1 cellular context compared by ENCODE assay signal in genomic region chr16:73037845-73038570, GRCh38.
A peak's percentile ranks its signal among the peaks of the same experiment; 100 is the strongest.
TF ChIP-seq lines count a peak whose summit lies in the region.

No MANE protein-coding gene starts in this region.

TF ChIP-seq in HepG2, 621 proteins besides CTCF, POLR2A, EP300 and RAD21 (continued from another document and continues in another):
- TF ChIP-seq ZBTB40 (IDR thresholded peaks at IDR 0.05) (no peak), ZBTB40 (CRISPR knock-in tag; IDR thresholded peaks at IDR 0.05) (peak; percentile 31; the same call in 1 of the 2 replicates), ZNF101 (CRISPR knock-in tag; IDR thresholded peaks at IDR 0.05; ENCODE audit: borderline replicate concordance, low read depth) (no peak), CREB1 (IDR thresholded peaks at IDR 0.05) (peak; percentile 77), CREB1 (CRISPR knock-in tag; IDR thresholded peaks at IDR 0.05) (peak; percentile 55), NCOA1 (CRISPR knock-in tag; IDR thresholded peaks at IDR 0.05) (no peak), ZMAT3 (CRISPR knock-in tag; conservative IDR thresholded peaks at IDR 0.05) (no peak), TGIF2 (CRISPR knock-in tag; IDR thresholded peaks at IDR 0.05) (peak; percentile 49; the same call in 1 of the 2 replicates), NCOA2 (CRISPR knock-in tag; IDR thresholded peaks at IDR 0.05) (peak; percentile 91), GABPA (IDR thresholded peaks at IDR 0.05; ENCODE audit: low read depth, low read length) (no peak), GABPA (CRISPR knock-in tag; IDR thresholded peaks at IDR 0.05; ENCODE audit: low read depth) (no peak), IRX3 (CRISPR knock-in tag; IDR thresholded peaks at IDR 0.05; ENCODE audit: borderline replicate concordance, low read depth) (no peak), YY1 (IDR thresholded peaks at IDR 0.05; ENCODE audit: insufficient read depth, insufficient replicate concordance, low read depth, low read length) (no peak), PCBP2 (optimal IDR thresholded peaks at IDR 0.05; ENCODE audit: low read depth, low read length, poor library complexity, severe bottlenecking) (no peak), KLF11 (CRISPR knock-in tag; IDR thresholded peaks at IDR 0.05) (no peak), SP1 (IDR thresholded peaks at IDR 0.05) (no peak), SP1 (CRISPR knock-in tag; IDR thresholded peaks at IDR 0.05) (no peak), ZMYM3 (CRISPR knock-in tag; IDR thresholded peaks at IDR 0.05) (peak; percentile 84), THAP11 (CRISPR knock-in tag; IDR thresholded peaks at IDR 0.05) (peak; percentile 37; the same call in 1 of the 2 replicates), REPIN1 (CRISPR knock-in tag; IDR thresholded peaks at IDR 0.05; ENCODE audit: borderline replicate concordance, low read depth) (peak; percentile 82; the same call in 1 of the 2 replicates), ZNF720 (CRISPR knock-in tag; IDR thresholded peaks at IDR 0.05) (no peak), ZNF292 (CRISPR knock-in tag; IDR thresholded peaks at IDR 0.05; ENCODE audit: borderline replicate concordance, low read depth) (peak; percentile 72; the same call in 1 of the 2 replicates), BRD4 (CRISPR knock-in tag; IDR thresholded peaks at IDR 0.05) (no peak), SNAPC5 (CRISPR knock-in tag; IDR thresholded peaks at IDR 0.05; ENCODE audit: borderline replicate concordance) (no peak), ZNF546 (CRISPR knock-in tag; conservative IDR thresholded peaks at IDR 0.05) (no peak), ZNF430 (CRISPR knock-in tag; IDR thresholded peaks at IDR 0.05) (peak; percentile 66; the same call in 1 of the 2 replicates), ZNF646 (CRISPR knock-in tag; IDR thresholded peaks at IDR 0.05) (no peak), ZNF879 (CRISPR knock-in tag; IDR thresholded peaks at IDR 0.05) (no peak; the same call in 1 of the 2 replicates), ZNF17 (CRISPR knock-in tag; IDR thresholded peaks at IDR 0.05) (no peak), ETV6 (CRISPR knock-in tag; conservative IDR thresholded peaks at IDR 0.05) (0 out of 2 replicates have a peak, but pooled peaks have one; percentile 77), ZNF790 (CRISPR knock-in tag; IDR thresholded peaks at IDR 0.05; ENCODE audit: borderline replicate concordance) (no peak), ZNF3 (CRISPR knock-in tag; IDR thresholded peaks at IDR 0.05) (no peak), ZNF652 (CRISPR knock-in tag; IDR thresholded peaks at IDR 0.05; ENCODE audit: borderline replicate concordance, low read depth) (no peak), NFE2L2 (IDR thresholded peaks at IDR 0.05; ENCODE audit: low read length) (no peak)
- TF ChIP-seq, protein P1, sequence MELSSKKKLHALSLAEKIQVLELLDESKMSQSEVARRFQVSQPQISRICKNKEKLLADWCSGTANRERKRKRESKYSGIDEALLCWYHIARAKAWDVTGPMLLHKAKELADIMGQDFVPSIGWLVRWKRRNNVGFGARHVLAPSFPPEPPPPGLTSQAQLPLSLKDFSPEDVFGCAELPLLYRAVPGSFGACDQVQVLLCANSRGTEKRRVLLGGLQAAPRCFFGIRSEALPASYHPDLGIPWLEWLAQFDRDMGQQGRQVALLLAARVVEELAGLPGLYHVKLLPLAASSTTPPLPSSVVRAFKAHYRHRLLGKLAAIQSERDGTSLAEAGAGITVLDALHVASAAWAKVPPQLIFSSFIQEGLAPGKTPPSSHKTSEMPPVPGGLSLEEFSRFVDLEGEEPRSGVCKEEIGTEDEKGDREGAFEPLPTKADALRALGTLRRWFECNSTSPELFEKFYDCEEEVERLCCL (CRISPR knock-in tag; IDR thresholded peaks at IDR 0.05; ENCODE audit: borderline replicate concordance), result no peak
- TF ChIP-seq, protein P2, sequence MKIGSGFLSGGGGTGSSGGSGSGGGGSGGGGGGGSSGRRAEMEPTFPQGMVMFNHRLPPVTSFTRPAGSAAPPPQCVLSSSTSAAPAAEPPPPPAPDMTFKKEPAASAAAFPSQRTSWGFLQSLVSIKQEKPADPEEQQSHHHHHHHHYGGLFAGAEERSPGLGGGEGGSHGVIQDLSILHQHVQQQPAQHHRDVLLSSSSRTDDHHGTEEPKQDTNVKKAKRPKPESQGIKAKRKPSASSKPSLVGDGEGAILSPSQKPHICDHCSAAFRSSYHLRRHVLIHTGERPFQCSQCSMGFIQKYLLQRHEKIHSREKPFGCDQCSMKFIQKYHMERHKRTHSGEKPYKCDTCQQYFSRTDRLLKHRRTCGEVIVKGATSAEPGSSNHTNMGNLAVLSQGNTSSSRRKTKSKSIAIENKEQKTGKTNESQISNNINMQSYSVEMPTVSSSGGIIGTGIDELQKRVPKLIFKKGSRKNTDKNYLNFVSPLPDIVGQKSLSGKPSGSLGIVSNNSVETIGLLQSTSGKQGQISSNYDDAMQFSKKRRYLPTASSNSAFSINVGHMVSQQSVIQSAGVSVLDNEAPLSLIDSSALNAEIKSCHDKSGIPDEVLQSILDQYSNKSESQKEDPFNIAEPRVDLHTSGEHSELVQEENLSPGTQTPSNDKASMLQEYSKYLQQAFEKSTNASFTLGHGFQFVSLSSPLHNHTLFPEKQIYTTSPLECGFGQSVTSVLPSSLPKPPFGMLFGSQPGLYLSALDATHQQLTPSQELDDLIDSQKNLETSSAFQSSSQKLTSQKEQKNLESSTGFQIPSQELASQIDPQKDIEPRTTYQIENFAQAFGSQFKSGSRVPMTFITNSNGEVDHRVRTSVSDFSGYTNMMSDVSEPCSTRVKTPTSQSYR (CRISPR knock-in tag; IDR thresholded peaks at IDR 0.05; ENCODE audit: borderline replicate concordance), result peak; percentile 80
- TF ChIP-seq, protein P3, sequence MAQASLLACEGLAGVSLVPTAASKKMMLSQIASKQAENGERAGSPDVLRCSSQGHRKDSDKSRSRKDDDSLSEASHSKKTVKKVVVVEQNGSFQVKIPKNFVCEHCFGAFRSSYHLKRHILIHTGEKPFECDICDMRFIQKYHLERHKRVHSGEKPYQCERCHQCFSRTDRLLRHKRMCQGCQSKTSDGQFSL (CRISPR knock-in tag; IDR thresholded peaks at IDR 0.05), result peak; percentile 79
- TF ChIP-seq, protein P4, sequence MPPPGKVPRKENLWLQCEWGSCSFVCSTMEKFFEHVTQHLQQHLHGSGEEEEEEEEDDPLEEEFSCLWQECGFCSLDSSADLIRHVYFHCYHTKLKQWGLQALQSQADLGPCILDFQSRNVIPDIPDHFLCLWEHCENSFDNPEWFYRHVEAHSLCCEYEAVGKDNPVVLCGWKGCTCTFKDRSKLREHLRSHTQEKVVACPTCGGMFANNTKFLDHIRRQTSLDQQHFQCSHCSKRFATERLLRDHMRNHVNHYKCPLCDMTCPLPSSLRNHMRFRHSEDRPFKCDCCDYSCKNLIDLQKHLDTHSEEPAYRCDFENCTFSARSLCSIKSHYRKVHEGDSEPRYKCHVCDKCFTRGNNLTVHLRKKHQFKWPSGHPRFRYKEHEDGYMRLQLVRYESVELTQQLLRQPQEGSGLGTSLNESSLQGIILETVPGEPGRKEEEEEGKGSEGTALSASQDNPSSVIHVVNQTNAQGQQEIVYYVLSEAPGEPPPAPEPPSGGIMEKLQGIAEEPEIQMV (CRISPR knock-in tag; IDR thresholded peaks at IDR 0.05; ENCODE audit: low read depth), result no peak
- TF ChIP-seq, protein P5, sequence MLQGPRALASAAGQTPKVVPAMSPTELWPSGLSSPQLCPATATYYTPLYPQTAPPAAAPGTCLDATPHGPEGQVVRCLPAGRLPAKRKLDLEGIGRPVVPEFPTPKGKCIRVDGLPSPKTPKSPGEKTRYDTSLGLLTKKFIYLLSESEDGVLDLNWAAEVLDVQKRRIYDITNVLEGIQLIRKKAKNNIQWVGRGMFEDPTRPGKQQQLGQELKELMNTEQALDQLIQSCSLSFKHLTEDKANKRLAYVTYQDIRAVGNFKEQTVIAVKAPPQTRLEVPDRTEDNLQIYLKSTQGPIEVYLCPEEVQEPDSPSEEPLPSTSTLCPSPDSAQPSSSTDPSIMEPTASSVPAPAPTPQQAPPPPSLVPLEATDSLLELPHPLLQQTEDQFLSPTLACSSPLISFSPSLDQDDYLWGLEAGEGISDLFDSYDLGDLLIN (CRISPR knock-in tag; IDR thresholded peaks at IDR 0.05; ENCODE audit: borderline replicate concordance), result no peak
